In genomic region chr5:103966295-103966694, GRCh38 we compare ENCODE assay signal across 1 cellular context.
DNase-seq lines count a peak whose midpoint lies in the region; ATAC-seq and TF ChIP-seq lines count a peak whose summit lies in the region.
"Not testable (repeated sequence)": the region's sequence is repeated elsewhere in the genome, so short reads cannot be mapped to it uniquely, and the experiment has no call there.

No MANE protein-coding gene starts in this region.

- H3K27ac ChIP-seq in upper lobe of right lung = not testable (repeated sequence)

- H3K36me3 ChIP-seq in upper lobe of right lung = not testable (repeated sequence)

- ATAC-seq in upper lobe of right lung = not testable (repeated sequence)

- H3K27me3 ChIP-seq in upper lobe of right lung = not testable (repeated sequence)

- not testable (repeated sequence) for H3K4me1 ChIP-seq in upper lobe of right lung

- H3K4me3 ChIP-seq in upper lobe of right lung = not testable (repeated sequence)

- not testable (repeated sequence) for H3K9me3 ChIP-seq in upper lobe of right lung

- DNase-seq in upper lobe of right lung = peak; percentile 40

- not testable (repeated sequence) for TF ChIP-seq CTCF in upper lobe of right lung (IDR thresholded peaks at IDR 0.05)

- intact Hi-C loops in upper lobe of right lung (cut with DNase I) = not testable (repeated sequence)
